ENCODE assay signal across 20 cellular contexts in the genomic region with DNA sequence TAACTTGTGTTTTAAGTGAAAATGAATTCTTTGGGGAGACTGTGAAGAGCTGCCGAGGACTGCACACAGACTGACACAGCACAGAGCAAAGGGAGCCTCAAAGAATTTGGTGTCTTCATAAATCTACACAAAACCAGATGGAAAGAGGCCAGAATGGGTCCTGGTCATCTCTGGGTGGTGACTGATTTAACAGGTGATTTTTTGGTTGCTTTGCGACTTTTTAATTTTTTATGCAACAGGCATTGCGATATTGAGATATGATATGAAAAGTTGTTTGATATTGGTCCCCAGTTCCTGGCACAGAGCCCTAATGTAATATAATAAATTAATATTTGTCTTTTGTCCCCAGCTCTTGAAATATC. TPM values are rescaled to one million over a fixed set of nuclear protein-coding genes. Genes with fewer than 3 reads are reported as not detected.
A peak's percentile ranks its signal among the peaks of the same experiment; 100 is the strongest.
DNase-seq lines count a peak whose midpoint lies in the region; ATAC-seq and TF ChIP-seq lines count a peak whose summit lies in the region.
"Had no signal": no experiment of that assay in that cellular context is flagged by ENCODE, and none has a peak within 500 bp of the region (broad histone marks: within the 10 kb centered on the region; RNA-seq: fewer than 3 reads in every experiment).

No MANE protein-coding gene starts in this region.

- H3K9me3 ChIP-seq in iPS-20b (ENCODE audit: insufficient read depth, low read depth, low read length) (no peaks in the 10 kb centered on the region), spleen (no peaks in the 10 kb centered on the region), BE2C (no peaks in the 10 kb centered on the region)
- H3K9me3 ChIP-seq: upper lobe of right lung had no signal

- H3K9ac ChIP-seq in iPS-20b (ENCODE audit: low read depth, low read length) = no peak overlapping the region

- TF ChIP-seq CTCF in GM23338 (conservative IDR thresholded peaks at IDR 0.05; ENCODE audit: low read depth in 2 of 2) (no peak), spleen (IDR thresholded peaks at IDR 0.05 in 8 of 11, conservative IDR thresholded peaks at IDR 0.05 in 3 of 11) (no peak), BE2C (IDR thresholded peaks at IDR 0.05; ENCODE audit: low read depth, low read length) (no peak)

- 74 to 85% (median 80%) methylated on average over 3 of the region's 3 CpGs for WGBS in spleen, 5 donors

- peaks cover 25% of the 10 kb centered on the region for H3K4me1 ChIP-seq in GM23338 (ENCODE audit: insufficient read depth)
- peaks cover 15% of the 10 kb centered on the region; the same call in 1 of the 2 replicates for H3K4me1 ChIP-seq in iPS-20b (ENCODE audit: insufficient read depth, low read length)
- H3K4me1 ChIP-seq in spleen = peaks cover 27 to 90% (median 64%) of the 10 kb centered on the region in 6 donors
- H3K4me1 ChIP-seq in BE2C = peaks cover 4% of the 10 kb centered on the region; the same call in 1 of the 2 replicates

- H3K27ac ChIP-seq in GM23338 (ENCODE audit: low read depth) = peak overlapping the region; percentile 86
- peak overlapping the region; percentile 11 for H3K27ac ChIP-seq in iPS-20b (ENCODE audit: low read length)
- peak overlapping the region in 7 of 8 donors; percentile 9 to 92 (median 91) for H3K27ac ChIP-seq in spleen

- H3K27me3 ChIP-seq in GM23338 (ENCODE audit: insufficient read depth) (no peaks in the 10 kb centered on the region), iPS-20b (ENCODE audit: insufficient read depth, low read length) (no peaks in the 10 kb centered on the region), spleen (replicated peaks in 1 of 7) (no peaks in the 10 kb centered on the region), BE2C (no peaks in the 10 kb centered on the region)
- H3K27me3 ChIP-seq: upper lobe of right lung had no signal

- peak overlapping the region; percentile 49 for H3K4me3 Mint-ChIP-seq in GM23338

- intact Hi-C loops in spleen (cut with DNase I; ENCODE audit: low total_unique reads) = no loop called here

- peaks cover 32% of the 10 kb centered on the region for H3K4me1 Mint-ChIP-seq in GM23338

- H3F3A ChIP-seq in GM23338 (replicated peaks; ENCODE audit: low read depth) = no peaks in the 10 kb centered on the region

- peaks cover 20% of the 10 kb centered on the region for H3K36me3 Mint-ChIP-seq in GM23338 (ENCODE audit: low read depth)

- H3K36me3 ChIP-seq in GM23338 (ENCODE audit: insufficient read depth) = no peaks in the 10 kb centered on the region
- no peaks in the 10 kb centered on the region for H3K36me3 ChIP-seq in iPS-20b (ENCODE audit: insufficient read depth, low read depth, low read length)
- no peaks in the 10 kb centered on the region for H3K36me3 ChIP-seq in spleen
- no peaks in the 10 kb centered on the region for H3K36me3 ChIP-seq in BE2C
- H3K36me3 ChIP-seq: upper lobe of right lung had no signal

- TF ChIP-seq POLR2A in spleen (IDR thresholded peaks at IDR 0.05) = no peak

- peaks cover 17% of the 10 kb centered on the region for H3K27me3 Mint-ChIP-seq in GM23338 (ENCODE audit: insufficient read depth, low read depth, poor library complexity)
- H3K27me3 Mint-ChIP-seq: activated naive CD4-positive, alpha-beta T cell treated with anti-CD3 and anti-CD28 coated beads, Interleukin-2, amount 50 U/mL, for 24 hours had no signal

- DNase-seq in GM23338 (ENCODE audit: low spot score) (no peak), OCI-M1 (lab: John Stamatoyannopoulos, UW) (peak; percentile 53), spleen (no peak), RPMI8226 (no peak), BE2C (no peak), NCI-H345 treated with DMSO at 0.1 percent for 48 hours (lab: John Stamatoyannopoulos, UW; ENCODE audit: unreplicated experiment) (no peak)
- DNase-seq: cortex of kidney, DMS153, foreskin melanocyte, NCI-H2081 treated with DMSO at 0.1 percent for 48 hours, NCI-H510A treated with DMSO at 0.1 percent for 48 hours, SHP77 had no signal

- H3K9me3 Mint-ChIP-seq in GM23338 = peaks cover 25% of the 10 kb centered on the region
- H3K9me3 Mint-ChIP-seq: activated naive CD4-positive, alpha-beta T cell treated with anti-CD3 and anti-CD28 coated beads, Interleukin-2, amount 50 U/mL, for 24 hours had no signal

- H4K20me1 ChIP-seq in GM23338 (replicated peaks; ENCODE audit: insufficient read depth) = no peaks in the 10 kb centered on the region

- H2AFZ ChIP-seq in GM23338 = no peak overlapping the region

- H3K4me2 ChIP-seq in GM23338 = peak overlapping the region; percentile 61
- H3K4me2 ChIP-seq: smooth muscle cell had no signal

- no peak overlapping the region for H3K4me3 ChIP-seq in GM23338
- H3K4me3 ChIP-seq in iPS-20b (ENCODE audit: low read length) = peak overlapping the region; percentile 44
- H3K4me3 ChIP-seq in spleen = peak overlapping the region in 1 of 8 donors; percentile 70
- no peak overlapping the region for H3K4me3 ChIP-seq in BE2C (ENCODE audit: low read depth, low read length)
- H3K4me3 ChIP-seq: smooth muscle cell, upper lobe of right lung had no signal

- H3K27ac Mint-ChIP-seq in GM23338 = peak overlapping the region; percentile 87

- peak; percentile 20 for ATAC-seq in GM23338
- no peak for ATAC-seq in GM21825 (IDR thresholded peaks at IDR 0.05; ENCODE audit: unreplicated experiment)

- no peaks in the 10 kb centered on the region for H3K79me2 ChIP-seq in GM23338 (replicated peaks; ENCODE audit: insufficient read depth)

- no peaks in the 10 kb centered on the region for H3K9me2 ChIP-seq in GM23338 (ENCODE audit: insufficient read depth)

TF ChIP-seq in GM23338, 12 proteins besides CTCF, POLR2A, EP300 and RAD21 (continues in another document):
- TF ChIP-seq CREB1 (CRISPR knock-in tag; IDR thresholded peaks at IDR 0.05; ENCODE audit: low read depth) (no peak), JUNB (IDR thresholded peaks at IDR 0.05; ENCODE audit: unreplicated experiment) (no peak), ZNF114 (CRISPR knock-in tag; IDR thresholded peaks at IDR 0.05) (no peak), EZH2 (IDR thresholded peaks at IDR 0.05; ENCODE audit: low read depth, unreplicated experiment) (no peak), STAT1 (IDR thresholded peaks at IDR 0.05; ENCODE audit: unreplicated experiment) (no peak), POLR2AphosphoS5 (IDR thresholded peaks at IDR 0.05; ENCODE audit: low read depth) (no peak)
- TF ChIP-seq, protein P1, sequence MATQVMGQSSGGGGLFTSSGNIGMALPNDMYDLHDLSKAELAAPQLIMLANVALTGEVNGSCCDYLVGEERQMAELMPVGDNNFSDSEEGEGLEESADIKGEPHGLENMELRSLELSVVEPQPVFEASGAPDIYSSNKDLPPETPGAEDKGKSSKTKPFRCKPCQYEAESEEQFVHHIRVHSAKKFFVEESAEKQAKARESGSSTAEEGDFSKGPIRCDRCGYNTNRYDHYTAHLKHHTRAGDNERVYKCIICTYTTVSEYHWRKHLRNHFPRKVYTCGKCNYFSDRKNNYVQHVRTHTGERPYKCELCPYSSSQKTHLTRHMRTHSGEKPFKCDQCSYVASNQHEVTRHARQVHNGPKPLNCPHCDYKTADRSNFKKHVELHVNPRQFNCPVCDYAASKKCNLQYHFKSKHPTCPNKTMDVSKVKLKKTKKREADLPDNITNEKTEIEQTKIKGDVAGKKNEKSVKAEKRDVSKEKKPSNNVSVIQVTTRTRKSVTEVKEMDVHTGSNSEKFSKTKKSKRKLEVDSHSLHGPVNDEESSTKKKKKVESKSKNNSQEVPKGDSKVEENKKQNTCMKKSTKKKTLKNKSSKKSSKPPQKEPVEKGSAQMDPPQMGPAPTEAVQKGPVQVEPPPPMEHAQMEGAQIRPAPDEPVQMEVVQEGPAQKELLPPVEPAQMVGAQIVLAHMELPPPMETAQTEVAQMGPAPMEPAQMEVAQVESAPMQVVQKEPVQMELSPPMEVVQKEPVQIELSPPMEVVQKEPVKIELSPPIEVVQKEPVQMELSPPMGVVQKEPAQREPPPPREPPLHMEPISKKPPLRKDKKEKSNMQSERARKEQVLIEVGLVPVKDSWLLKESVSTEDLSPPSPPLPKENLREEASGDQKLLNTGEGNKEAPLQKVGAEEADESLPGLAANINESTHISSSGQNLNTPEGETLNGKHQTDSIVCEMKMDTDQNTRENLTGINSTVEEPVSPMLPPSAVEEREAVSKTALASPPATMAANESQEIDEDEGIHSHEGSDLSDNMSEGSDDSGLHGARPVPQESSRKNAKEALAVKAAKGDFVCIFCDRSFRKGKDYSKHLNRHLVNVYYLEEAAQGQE (IDR thresholded peaks at IDR 0.05; ENCODE audit: unreplicated experiment) = no peak
- TF ChIP-seq, protein P2, sequence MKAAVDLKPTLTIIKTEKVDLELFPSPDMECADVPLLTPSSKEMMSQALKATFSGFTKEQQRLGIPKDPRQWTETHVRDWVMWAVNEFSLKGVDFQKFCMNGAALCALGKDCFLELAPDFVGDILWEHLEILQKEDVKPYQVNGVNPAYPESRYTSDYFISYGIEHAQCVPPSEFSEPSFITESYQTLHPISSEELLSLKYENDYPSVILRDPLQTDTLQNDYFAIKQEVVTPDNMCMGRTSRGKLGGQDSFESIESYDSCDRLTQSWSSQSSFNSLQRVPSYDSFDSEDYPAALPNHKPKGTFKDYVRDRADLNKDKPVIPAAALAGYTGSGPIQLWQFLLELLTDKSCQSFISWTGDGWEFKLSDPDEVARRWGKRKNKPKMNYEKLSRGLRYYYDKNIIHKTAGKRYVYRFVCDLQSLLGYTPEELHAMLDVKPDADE (IDR thresholded peaks at IDR 0.05) = no peak

RNA-seq across cellular contexts. Expression of a gene that starts 12.6 kb away (rescaled TPM):
- 270 and 272 TPM in 2 replicates for total RNA-seq in GM23338 (2014; rRNA removed; shearing (Covaris generic))
- polyA plus RNA-seq in GM23338 (2016; fragmentation: Nextera tagmentation; extraction: Ambion mirVana) (525 and 603 TPM in 2 replicates), spleen (100 to 1,000 TPM; 560 to 722 (median 560) TPM)
- 100 to 1,000 TPM; 313 to 897 (median 665) TPM for total RNA-seq in spleen
- polyA plus RNA-seq in BE2C (2012; ENCODE audit: insufficient read depth, insufficient read length, low read depth) = 2,463 TPM

RNA-seq across cellular contexts. Expression of a gene that starts 36.1 kb away (rescaled TPM):
- total RNA-seq in GM23338 (2014; rRNA removed; shearing (Covaris generic)) = not detected in 2 replicates
- polyA plus RNA-seq in GM23338 (2016; fragmentation: Nextera tagmentation; extraction: Ambion mirVana) (not detected in 2 replicates), spleen (not detected)
- not detected for total RNA-seq in spleen
- not detected for polyA plus RNA-seq in BE2C (2012; ENCODE audit: insufficient read depth, insufficient read length, low read depth)
- total RNA-seq: left lobe of liver, myocyte, smooth muscle cell, upper lobe of right lung had no signal
- polyA plus RNA-seq: BJ had no signal

RNA-seq across cellular contexts. Expression of a gene that starts 51.7 kb away (rescaled TPM):
- total RNA-seq in GM23338 (2014; rRNA removed; shearing (Covaris generic)) = 0.63 TPM in 1 of 2 replicates, not detected in the other
- polyA plus RNA-seq in GM23338 (2016; fragmentation: Nextera tagmentation; extraction: Ambion mirVana) = 1.8 TPM in 2 replicates
- total RNA-seq in spleen = 1 to 10 TPM in 1 of 7 donors, not detected in 6; 1.2 TPM
- polyA plus RNA-seq in spleen = under 1 TPM in 2 of 3 donors, not detected in 1; 0.58 to 0.70 TPM
- not detected for polyA plus RNA-seq in BE2C (2012; ENCODE audit: insufficient read depth, insufficient read length, low read depth)
- total RNA-seq: left lobe of liver had no signal

RNA-seq across cellular contexts. Expression of a gene that starts 58.4 kb away (rescaled TPM):
- total RNA-seq in GM23338 (2014; rRNA removed; shearing (Covaris generic)) = 2.2 and 3.5 TPM in 2 replicates
- polyA plus RNA-seq in GM23338 (2016; fragmentation: Nextera tagmentation; extraction: Ambion mirVana) (1.4 and 1.6 TPM in 2 replicates), spleen (under 1 TPM; 0.33 to 0.58 (median 0.54) TPM)
- 1 to 10 TPM in 5 of 7 donors, under 1 TPM in 2; 0.83 to 8.4 (median 1.7) TPM for total RNA-seq in spleen
- polyA plus RNA-seq in BE2C (2012; ENCODE audit: insufficient read depth, insufficient read length, low read depth) = 0.29 TPM
- total RNA-seq: left lobe of liver, myocyte had no signal

Comparison
In these comparisons a context has a peak if more than half of its experiments do, and no peak if none do; other contexts are left out.
1. H3K27ac ChIP-seq: peak in every context shown above with its lines; median percentile 91 in spleen; 86 in GM23338; 11 in iPS-20b.